19 cellular contexts compared by ENCODE assay signal in the genomic region with DNA sequence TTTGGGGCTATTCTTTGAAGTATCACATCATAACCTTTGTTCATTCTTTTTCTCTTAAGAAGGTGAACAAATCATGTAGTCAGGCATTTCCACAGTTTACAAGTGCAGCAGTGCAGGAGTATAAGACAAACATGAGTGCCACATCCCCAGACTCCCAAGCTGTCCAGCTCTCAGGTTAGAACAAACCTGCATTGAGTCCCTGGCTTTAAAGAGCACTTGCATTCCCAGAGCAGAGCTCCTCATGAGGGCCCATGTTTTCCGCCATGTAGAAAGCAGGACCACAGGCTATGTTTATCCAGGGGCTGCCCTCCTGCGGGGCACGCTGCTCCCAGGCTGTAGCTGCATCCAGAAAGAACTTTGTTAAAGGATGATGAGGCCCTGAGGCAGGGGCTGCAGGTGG.
A peak's percentile ranks its signal among the peaks of the same experiment; 100 is the strongest.
DNase-seq lines count a peak whose midpoint lies in the region; ATAC-seq and TF ChIP-seq lines count a peak whose summit lies in the region.
"Had no signal": no experiment of that assay in that cellular context is flagged by ENCODE, and none has a peak within 500 bp of the region (broad histone marks: within the 10 kb centered on the region; RNA-seq: fewer than 3 reads in every experiment).

No MANE protein-coding gene starts in this region.

- no peaks in the 10 kb centered on the region for H3K27me3 ChIP-seq in left lung

- no peaks in the 10 kb centered on the region for H3K4me1 ChIP-seq in left lung
- H3K4me1 ChIP-seq: A549, BLaER1 had no signal

- H3K4me3 ChIP-seq in left lung: no peak overlapping the region
- H3K4me3 ChIP-seq: A549, BLaER1, K562 had no signal

- H3K36me3 ChIP-seq in left lung: no peaks in the 10 kb centered on the region
- H3K36me3 ChIP-seq: BLaER1 had no signal

- no peaks in the 10 kb centered on the region for H3K9me3 ChIP-seq in left lung
- H3K9me3 ChIP-seq: A549, BLaER1 had no signal

- peak overlapping the region; percentile 38 for H3K27ac Mint-ChIP-seq in stimulated activated memory B cell treated with anti-CD40 and anti-IgM and Interleukin-4, amounts not matched to agents 10 μg/mL and 1 μg/mL and 100 μg/mL, for 72 hours
- H3K27ac Mint-ChIP-seq: CD8-positive, alpha-beta T cell; HFFc6 had no signal

- intact Hi-C loops in left lung (cut with DNase I): no loop called here

- peaks cover 11% of the 10 kb centered on the region for H3K4me1 Mint-ChIP-seq in stimulated activated memory B cell treated with anti-CD40 and anti-IgM and Interleukin-4, amounts not matched to agents 10 μg/mL and 1 μg/mL and 100 μg/mL, for 72 hours

- DNase-seq in DMS79 treated with DMSO at 0.1 percent for 48 hours (lab: John Stamatoyannopoulos, UW): peak; percentile 25
- DNase-seq in DMS79 (lab: John Stamatoyannopoulos, UW): no peak
- no peak for DNase-seq in left lung
- no peak for DNase-seq in activated gamma-delta T cell treated with Interleukin-2 at 50 U/mL for 16 hours
- DNase-seq: Calu3; CD8-positive, alpha-beta T cell; DMS 273 treated with DMSO at 0.1 percent for 48 hours; GDM1; HCEC 1CT; HFFc6; IMR-90 had no signal

- ATAC-seq in left lung (peak; percentile 63), GM19023 (IDR thresholded peaks at IDR 0.05; ENCODE audit: unreplicated experiment) (no peak), GM21786 (IDR thresholded peaks at IDR 0.05; ENCODE audit: unreplicated experiment) (no peak)
- no peak for ATAC-seq in stimulated activated memory B cell treated with anti-CD40 and anti-IgM and Interleukin-4, amounts not matched to agents 10 μg/mL and 1 μg/mL and 100 μg/mL, for 72 hours
- ATAC-seq: A549; CD8-positive, alpha-beta T cell; K562 had no signal

- H3K4me3 Mint-ChIP-seq in stimulated activated memory B cell treated with anti-CD40 and anti-IgM and Interleukin-4, amounts not matched to agents 10 μg/mL and 1 μg/mL and 100 μg/mL, for 72 hours: no peak overlapping the region
- H3K4me3 Mint-ChIP-seq: CD8-positive, alpha-beta T cell; HFFc6 had no signal

- H3K27ac ChIP-seq in left lung: no peak overlapping the region
- H3K27ac ChIP-seq: 22Rv1, A549, BLaER1, HL-60 had no signal

- H3K9me3 Mint-ChIP-seq in stimulated activated memory B cell treated with anti-CD40 and anti-IgM and Interleukin-4, amounts not matched to agents 10 μg/mL and 1 μg/mL and 100 μg/mL, for 72 hours: no peaks in the 10 kb centered on the region
- H3K9me3 Mint-ChIP-seq: CD8-positive, alpha-beta T cell; HFFc6 had no signal

- no peak for TF ChIP-seq CTCF in left lung (IDR thresholded peaks at IDR 0.05)

- H3K27me3 Mint-ChIP-seq in stimulated activated memory B cell treated with anti-CD40 and anti-IgM and Interleukin-4, amounts not matched to agents 10 μg/mL and 1 μg/mL and 100 μg/mL, for 72 hours: peaks cover 9% of the 10 kb centered on the region

- H3K36me3 Mint-ChIP-seq in stimulated activated memory B cell treated with anti-CD40 and anti-IgM and Interleukin-4, amounts not matched to agents 10 μg/mL and 1 μg/mL and 100 μg/mL, for 72 hours: no peaks in the 10 kb centered on the region
- H3K36me3 Mint-ChIP-seq: CD8-positive, alpha-beta T cell had no signal
